ENCODE assay signal across 8 cellular contexts in the genomic region with DNA sequence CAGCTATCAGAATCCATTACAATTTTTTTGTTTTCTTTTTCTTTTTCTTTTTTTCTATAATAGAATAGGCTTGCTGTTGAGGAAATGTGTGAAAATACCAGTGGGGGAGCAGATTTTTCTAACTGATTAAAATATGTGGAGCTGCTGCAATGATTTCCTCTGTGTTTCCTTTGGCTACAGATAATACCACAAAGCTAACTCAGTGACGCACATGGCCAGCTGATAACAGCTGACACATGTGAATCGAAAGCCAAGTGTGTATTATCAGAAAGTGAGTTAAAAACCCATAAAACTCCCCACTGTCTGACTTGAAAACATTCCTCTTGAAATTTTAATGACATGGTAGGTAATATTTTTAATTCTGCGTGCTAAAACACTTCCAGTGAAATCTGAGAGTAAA.
DNase-seq lines count a peak whose midpoint lies in the region; ATAC-seq and TF ChIP-seq lines count a peak whose summit lies in the region.

No MANE protein-coding gene starts in this region.

- peaks cover 73% of the 10 kb centered on the region for H3K36me3 Mint-ChIP-seq in activated T-helper 2 cell treated with anti-CD3 and anti-CD28 coated beads, Interferon-gamma antibody, Interleukin-2, Interleukin-4, amounts not matched to agents 10 μg/mL and 5 μg/mL and 100 μg/mL, durations not matched to agents 14 hours and 24 hours and 36 hours (ENCODE audit: low read depth)
- H3K36me3 Mint-ChIP-seq in mesothelial cell of epicardium, result no peaks in the 10 kb centered on the region

- H3K4me3 ChIP-seq in esophagus muscularis mucosa, result no peak overlapping the region

- ATAC-seq in GM18867 (IDR thresholded peaks at IDR 0.05; ENCODE audit: unreplicated experiment), result peak; percentile 79
- ATAC-seq in HG03097 (IDR thresholded peaks at IDR 0.05; ENCODE audit: low FRiP score, unreplicated experiment), result peak; percentile 75
- ATAC-seq in GM19463 (IDR thresholded peaks at IDR 0.05; ENCODE audit: unreplicated experiment), result no peak

- DNase-seq in activated T-helper 2 cell treated with anti-CD3 and anti-CD28 coated beads, Interferon-gamma antibody, Interleukin-2, Interleukin-4, amounts not matched to agents 10 μg/mL and 5 μg/mL and 100 μg/mL, durations not matched to agents 14 hours and 24 hours and 36 hours (ENCODE audit: low spot score), result peak; percentile 66
- DNase-seq in mesothelial cell of epicardium (ENCODE audit: low spot score in 2 of 2, unreplicated experiment in 2 of 2), result no peak
- DNase-seq in AML-193 (lab: John Stamatoyannopoulos, UW), result no peak
- no peak for DNase-seq in SIG-M5 (lab: John Stamatoyannopoulos, UW)
- DNase-seq in esophagus muscularis mucosa (ENCODE audit: extremely low spot score), result no peak

- intact Hi-C loops in activated T-helper 2 cell treated with anti-CD3 and anti-CD28 coated beads, Interferon-gamma antibody, Interleukin-2, Interleukin-4, amounts not matched to agents 10 μg/mL and 5 μg/mL and 100 μg/mL, durations not matched to agents 14 hours and 24 hours and 36 hours (cut with micrococcal nuclease), result loop anchor here (1.0 to 2.0 kb wide), 5 partner anchors 8 to 62 kb away; no protein-coding TSS in a partner anchor
- intact Hi-C loops in esophagus muscularis mucosa (cut with DNase I), result no loop called here

- no peaks in the 10 kb centered on the region for H3K27me3 ChIP-seq in esophagus muscularis mucosa

- no peak overlapping the region for H3K27ac ChIP-seq in esophagus muscularis mucosa (replicated peaks in 1 of 4)

- H3K27ac Mint-ChIP-seq in activated T-helper 2 cell treated with anti-CD3 and anti-CD28 coated beads, Interferon-gamma antibody, Interleukin-2, Interleukin-4, amounts not matched to agents 10 μg/mL and 5 μg/mL and 100 μg/mL, durations not matched to agents 14 hours and 24 hours and 36 hours, result peak overlapping the region; percentile 94
- peak overlapping the region; percentile 44 for H3K27ac Mint-ChIP-seq in mesothelial cell of epicardium

- no peak overlapping the region for H3K4me3 Mint-ChIP-seq in activated T-helper 2 cell treated with anti-CD3 and anti-CD28 coated beads, Interferon-gamma antibody, Interleukin-2, Interleukin-4, amounts not matched to agents 10 μg/mL and 5 μg/mL and 100 μg/mL, durations not matched to agents 14 hours and 24 hours and 36 hours (ENCODE audit: low read depth)
- H3K4me3 Mint-ChIP-seq in mesothelial cell of epicardium, result no peak overlapping the region

- TF ChIP-seq CTCF in mesothelial cell of epicardium (IDR thresholded peaks at IDR 0.05; ENCODE audit: unreplicated experiment) (no peak), esophagus muscularis mucosa (IDR thresholded peaks at IDR 0.05) (no peak)

- peaks cover 71% of the 10 kb centered on the region for H3K4me1 Mint-ChIP-seq in activated T-helper 2 cell treated with anti-CD3 and anti-CD28 coated beads, Interferon-gamma antibody, Interleukin-2, Interleukin-4, amounts not matched to agents 10 μg/mL and 5 μg/mL and 100 μg/mL, durations not matched to agents 14 hours and 24 hours and 36 hours (ENCODE audit: low read depth)
- peaks cover 22% of the 10 kb centered on the region for H3K4me1 Mint-ChIP-seq in mesothelial cell of epicardium

- H3K9me3 Mint-ChIP-seq in activated T-helper 2 cell treated with anti-CD3 and anti-CD28 coated beads, Interferon-gamma antibody, Interleukin-2, Interleukin-4, amounts not matched to agents 10 μg/mL and 5 μg/mL and 100 μg/mL, durations not matched to agents 14 hours and 24 hours and 36 hours, result peaks cover 22% of the 10 kb centered on the region
- peaks cover 3% of the 10 kb centered on the region for H3K9me3 Mint-ChIP-seq in mesothelial cell of epicardium

- H3K4me1 ChIP-seq in esophagus muscularis mucosa, result no peaks in the 10 kb centered on the region

- no peak for TF ChIP-seq EP300 in esophagus muscularis mucosa (IDR thresholded peaks at IDR 0.05)

- 39% methylated on average over 3 of the region's 3 CpGs for WGBS in esophagus muscularis mucosa

- no peaks in the 10 kb centered on the region for H3K9me3 ChIP-seq in esophagus muscularis mucosa

- no peak for TF ChIP-seq POLR2A in esophagus muscularis mucosa (IDR thresholded peaks at IDR 0.05; ENCODE audit: low read depth)

- no peaks in the 10 kb centered on the region for H3K36me3 ChIP-seq in esophagus muscularis mucosa

- H3K27me3 Mint-ChIP-seq in activated T-helper 2 cell treated with anti-CD3 and anti-CD28 coated beads, Interferon-gamma antibody, Interleukin-2, Interleukin-4, amounts not matched to agents 10 μg/mL and 5 μg/mL and 100 μg/mL, durations not matched to agents 14 hours and 24 hours and 36 hours (ENCODE audit: low read depth), result no peaks in the 10 kb centered on the region
- peaks cover 2% of the 10 kb centered on the region for H3K27me3 Mint-ChIP-seq in mesothelial cell of epicardium (ENCODE audit: low read depth)
